ENCODE assay signal across 9 cellular contexts in genomic region chr7:131225619-131226101, GRCh38.
DNase-seq lines count a peak whose midpoint lies in the region; TF ChIP-seq lines count a peak whose summit lies in the region.
"Had no signal": no experiment of that assay in that cellular context is flagged by ENCODE, and none has a peak within 500 bp of the region (broad histone marks: within the 10 kb centered on the region; RNA-seq: fewer than 3 reads in every experiment).

No MANE protein-coding gene starts in this region.

- H3K9me3 Mint-ChIP-seq in activated CD4-positive, alpha-beta memory T cell treated with anti-CD3 and anti-CD28 coated beads for 36 hours, result no peaks in the 10 kb centered on the region

- no peak overlapping the region; a peak in 1 of 22 replicates for H3K9ac ChIP-seq in BLaER1 treated with 17β-estradiol and CSF1 and Interleukin-3, amounts not matched to agents 10 nM and 100 nM
- H3K9ac ChIP-seq in neuronal stem cell (ENCODE audit: low read depth, low read length, poor library complexity), result no peak overlapping the region

- WGBS in esophagus, 2 donors, result 36 to 49% methylated on average over 6 of the region's 6 CpGs
- WGBS in neuronal stem cell (ENCODE audit: extremely low coverage in 2 of 2, insufficient read length in 2 of 2, insufficient replicate concordance in 1 of 2), 2 donors, result no CpG with 5 or more reads among the region's 6 CpGs

- peak overlapping the region; percentile 79 for H2AFZ ChIP-seq in neuronal stem cell (ENCODE audit: low read length)

- H3K9me3 ChIP-seq in BLaER1 treated with 17β-estradiol and CSF1 and Interleukin-3, amounts not matched to agents 10 nM and 100 nM (replicated peaks in 1 of 11), result peaks cover 9 to 47% (median 20%) of the 10 kb centered on the region in 11 experiments; a peak in 17 of 22 replicates
- H3K9me3 ChIP-seq in esophagus (ENCODE audit: control insufficient read depth in 2 of 2, insufficient read depth in 1 of 2, low read depth in 1 of 2, low read length in 1 of 2), result no peaks in the 10 kb centered on the region
- H3K9me3 ChIP-seq in neuronal stem cell (replicated peaks in 1 of 2; ENCODE audit: control insufficient read depth in 2 of 2, insufficient read depth in 1 of 2, low read depth in 1 of 2, low read length in 2 of 2), result peaks cover 0 to 1% of the 10 kb centered on the region in 2 donors

- H3K27ac Mint-ChIP-seq in activated CD4-positive, alpha-beta memory T cell treated with anti-CD3 and anti-CD28 coated beads for 36 hours, result no peak overlapping the region

- CTCF ChIA-PET in activated CD4-positive, alpha-beta memory T cell treated with anti-CD3 and anti-CD28 coated beads for 36 hours (lab: Charles Lee), result no interaction called here

- no peak overlapping the region for H2BK5ac ChIP-seq in neuronal stem cell (ENCODE audit: low read length)

- no peak overlapping the region for H3K4ac ChIP-seq in neuronal stem cell (ENCODE audit: low read length)

- no peak overlapping the region for H2BK120ac ChIP-seq in neuronal stem cell (ENCODE audit: low read depth, low read length)

- peak overlapping the region in 10 of 11 experiments; percentile 17 to 75 (median 40); a peak in 18 of 22 replicates for H3K4me2 ChIP-seq in BLaER1 treated with 17β-estradiol and CSF1 and Interleukin-3, amounts not matched to agents 10 nM and 100 nM
- H3K4me2 ChIP-seq in neuronal stem cell (ENCODE audit: insufficient read depth, low read length, poor library complexity, severe bottlenecking), result no peak overlapping the region

- no peak overlapping the region for H2AK5ac ChIP-seq in neuronal stem cell (ENCODE audit: low read depth, low read length)

- no peak overlapping the region for H3K23ac ChIP-seq in neuronal stem cell (ENCODE audit: low read depth, low read length, poor library complexity)

- H3K36me3 Mint-ChIP-seq in activated CD4-positive, alpha-beta memory T cell treated with anti-CD3 and anti-CD28 coated beads for 36 hours, result no peaks in the 10 kb centered on the region

- H3K4me3 ChIP-seq in BLaER1 treated with 17β-estradiol and CSF1 and Interleukin-3, amounts not matched to agents 10 nM and 100 nM, result no peak overlapping the region
- H3K4me3 ChIP-seq in esophagus (ENCODE audit: low read depth in 1 of 2, low read length in 2 of 2) (no peak overlapping the region), neuronal stem cell (ENCODE audit: low read length in 2 of 2) (no peak overlapping the region)

- DNase-seq in LoVo (ENCODE audit: low spot score) (peak; percentile 76), neuronal stem cell (ENCODE audit: low spot score) (no peak), cerebellum (ENCODE audit: low spot score) (no peak), erythroblast (lab: John Stamatoyannopoulos, UW) (no peak)
- no peak for DNase-seq in activated CD4-positive, alpha-beta memory T cell treated with anti-CD3 and anti-CD28 coated beads for 36 hours
- no peak for DNase-seq in stimulated activated CD4-positive, alpha-beta T cell treated with anti-CD3 and anti-CD28 coated beads, Interleukin-2, amount 100 ng/mL, for 24 hours
- DNase-seq: EL had no signal

- H2BK12ac ChIP-seq in neuronal stem cell (ENCODE audit: low read length), result no peak overlapping the region

- no peaks in the 10 kb centered on the region for H3K27me3 Mint-ChIP-seq in activated CD4-positive, alpha-beta memory T cell treated with anti-CD3 and anti-CD28 coated beads for 36 hours

- no peak overlapping the region for H3K18ac ChIP-seq in neuronal stem cell (ENCODE audit: low read length)

- no peak overlapping the region for H2BK15ac ChIP-seq in neuronal stem cell (ENCODE audit: low read length)

- peak overlapping the region; percentile 11 to 60 (median 51); a peak in 18 of 22 replicates for H3K27ac ChIP-seq in BLaER1 treated with 17β-estradiol and CSF1 and Interleukin-3, amounts not matched to agents 10 nM and 100 nM
- H3K27ac ChIP-seq in esophagus (ENCODE audit: low read depth in 2 of 2, low read length in 1 of 2), result peak overlapping the region; percentile 22 to 34
- no peak overlapping the region for H3K27ac ChIP-seq in neuronal stem cell (replicated peaks; ENCODE audit: low read length)

- intact Hi-C loops in activated CD4-positive, alpha-beta memory T cell treated with anti-CD3 and anti-CD28 coated beads for 36 hours (cut with micrococcal nuclease), result no loop called here

- no peak overlapping the region for H4K8ac ChIP-seq in neuronal stem cell (ENCODE audit: low read depth, low read length)

- H4K91ac ChIP-seq in neuronal stem cell (ENCODE audit: low read depth, low read length, poor library complexity), result no peak overlapping the region

- no peaks in the 10 kb centered on the region for H3K79me1 ChIP-seq in neuronal stem cell (ENCODE audit: low read depth, low read length)

- no peak overlapping the region for H3K4me3 Mint-ChIP-seq in activated CD4-positive, alpha-beta memory T cell treated with anti-CD3 and anti-CD28 coated beads for 36 hours

- POLR2A ChIA-PET in activated CD4-positive, alpha-beta memory T cell treated with anti-CD3 and anti-CD28 coated beads for 36 hours (lab: Charles Lee), result no interaction called here

- no peak for TF ChIP-seq POLR2A in erythroblast (IDR thresholded peaks at IDR 0.05; ENCODE audit: low read length)

- H3K4me1 Mint-ChIP-seq in activated CD4-positive, alpha-beta memory T cell treated with anti-CD3 and anti-CD28 coated beads for 36 hours (ENCODE audit: low read depth), result peaks cover 7% of the 10 kb centered on the region

- H3K36me3 ChIP-seq in BLaER1 treated with 17β-estradiol and CSF1 and Interleukin-3, amounts not matched to agents 10 nM and 100 nM, result peaks cover 0 to 5% (median 0%) of the 10 kb centered on the region in 11 experiments; a peak in 1 of 22 replicates
- H3K36me3 ChIP-seq in esophagus (ENCODE audit: control insufficient read depth in 2 of 2, insufficient read depth in 2 of 2, low read length in 1 of 2), result peaks cover 0 to 3% of the 10 kb centered on the region in 2 donors
- H3K36me3 ChIP-seq in neuronal stem cell (replicated peaks in 1 of 2; ENCODE audit: control insufficient read depth in 2 of 2, insufficient read depth in 2 of 2, low read length in 2 of 2), result no peaks in the 10 kb centered on the region

- no peak overlapping the region for H3K14ac ChIP-seq in neuronal stem cell (ENCODE audit: low read length)

- H3K4me1 ChIP-seq in BLaER1 treated with 17β-estradiol and CSF1 and Interleukin-3, amounts not matched to agents 10 nM and 100 nM, result peaks cover 15 to 35% (median 29%) of the 10 kb centered on the region in 10 experiments
- H3K4me1 ChIP-seq in esophagus (ENCODE audit: control insufficient read depth in 2 of 2, insufficient read depth in 2 of 2, low read length in 1 of 2), result no peaks in the 10 kb centered on the region
- peaks cover 3 to 4% of the 10 kb centered on the region in 2 donors for H3K4me1 ChIP-seq in neuronal stem cell (ENCODE audit: control insufficient read depth in 2 of 2, insufficient read depth in 1 of 2, low read depth in 1 of 2, low read length in 2 of 2)

- no peaks in the 10 kb centered on the region for H4K20me1 ChIP-seq in BLaER1 treated with 17β-estradiol and CSF1 and Interleukin-3, amounts not matched to agents 10 nM and 100 nM

- no peaks in the 10 kb centered on the region for H3K27me3 ChIP-seq in BLaER1 treated with 17β-estradiol and CSF1 and Interleukin-3, amounts not matched to agents 10 nM and 100 nM
- H3K27me3 ChIP-seq in esophagus (ENCODE audit: control insufficient read depth in 1 of 2, insufficient read depth in 2 of 2, low read length in 2 of 2) (no peaks in the 10 kb centered on the region), neuronal stem cell (ENCODE audit: control insufficient read depth in 3 of 3, insufficient read depth in 3 of 3, low read depth in 1 of 3, low read length in 3 of 3) (no peaks in the 10 kb centered on the region)
